16 cellular contexts compared by ENCODE assay signal in genomic region chr4:102786279-102786678, GRCh38. TPM values are rescaled to one million over a fixed set of nuclear protein-coding genes. Genes with fewer than 3 reads are reported as not detected.
DNase-seq lines count a peak whose midpoint lies in the region; ATAC-seq lines count a peak whose summit lies in the region.
"Had no signal": no experiment of that assay in that cellular context is flagged by ENCODE, and none has a peak within 500 bp of the region (broad histone marks: within the 10 kb centered on the region; RNA-seq: fewer than 3 reads in every experiment).

No MANE protein-coding gene starts in this region.

- H3K9me3 Mint-ChIP-seq in activated naive CD8-positive, alpha-beta T cell treated with anti-CD3 and anti-CD28 coated beads for 36 hours = peaks cover 9% of the 10 kb centered on the region
- H3K9me3 Mint-ChIP-seq in activated naive CD8-positive, alpha-beta T cell treated with anti-CD3 and anti-CD28 coated beads, Interleukin-2, amount 50 U/mL, for 24 hours = peaks cover 4% of the 10 kb centered on the region
- H3K9me3 Mint-ChIP-seq in activated T-helper 1 cell treated with anti-CD3 and anti-CD28 coated beads, Interleukin-12 subunit alpha, Interleukin-12 subunit beta, Interleukin-2, Interleukin-4 antibody, amounts not matched to agents 30 ng/mL and 10 ng/mL and 1 ng/mL, durations not matched to agents 14 hours and 24 hours and 36 hours = no peaks in the 10 kb centered on the region

- no peak overlapping the region for H4K91ac ChIP-seq in neuronal stem cell (ENCODE audit: low read depth, low read length, poor library complexity)

- no peaks in the 10 kb centered on the region for H3K27me3 Mint-ChIP-seq in activated naive CD8-positive, alpha-beta T cell treated with anti-CD3 and anti-CD28 coated beads for 36 hours
- no peaks in the 10 kb centered on the region for H3K27me3 Mint-ChIP-seq in activated naive CD8-positive, alpha-beta T cell treated with anti-CD3 and anti-CD28 coated beads, Interleukin-2, amount 50 U/mL, for 24 hours
- no peaks in the 10 kb centered on the region for H3K27me3 Mint-ChIP-seq in activated T-helper 1 cell treated with anti-CD3 and anti-CD28 coated beads, Interleukin-12 subunit alpha, Interleukin-12 subunit beta, Interleukin-2, Interleukin-4 antibody, amounts not matched to agents 30 ng/mL and 10 ng/mL and 1 ng/mL, durations not matched to agents 14 hours and 24 hours and 36 hours (ENCODE audit: insufficient read depth)
- H3K27me3 Mint-ChIP-seq: B cell had no signal

- no peak overlapping the region for H2BK12ac ChIP-seq in neuronal stem cell (ENCODE audit: low read length)

- H2BK120ac ChIP-seq in neuronal stem cell (ENCODE audit: low read depth, low read length) = no peak overlapping the region

- no CpG with 5 or more reads among the region's 1 CpG for WGBS in neuronal stem cell (ENCODE audit: extremely low coverage in 2 of 2, insufficient read length in 2 of 2, insufficient replicate concordance in 1 of 2), 2 donors

- peaks cover 0 to 2% of the 10 kb centered on the region in 2 donors for H3K9me3 ChIP-seq in neuronal stem cell (replicated peaks in 1 of 2; ENCODE audit: control insufficient read depth in 2 of 2, insufficient read depth in 1 of 2, low read depth in 1 of 2, low read length in 2 of 2)

- no peak overlapping the region for H3K4ac ChIP-seq in neuronal stem cell (ENCODE audit: low read length)

- no peaks in the 10 kb centered on the region for H3K27me3 ChIP-seq in neuronal stem cell (ENCODE audit: control insufficient read depth in 3 of 3, insufficient read depth in 3 of 3, low read depth in 1 of 3, low read length in 3 of 3)
- H3K27me3 ChIP-seq: BLaER1 treated with 17β-estradiol and CSF1 and Interleukin-3, amounts not matched to agents 10 nM and 100 nM had no signal

- peak overlapping the region; percentile 8 for H3K27ac Mint-ChIP-seq in activated naive CD8-positive, alpha-beta T cell treated with anti-CD3 and anti-CD28 coated beads for 36 hours
- no peak overlapping the region for H3K27ac Mint-ChIP-seq in activated naive CD8-positive, alpha-beta T cell treated with anti-CD3 and anti-CD28 coated beads, Interleukin-2, amount 50 U/mL, for 24 hours
- H3K27ac Mint-ChIP-seq in activated T-helper 1 cell treated with anti-CD3 and anti-CD28 coated beads, Interleukin-12 subunit alpha, Interleukin-12 subunit beta, Interleukin-2, Interleukin-4 antibody, amounts not matched to agents 30 ng/mL and 10 ng/mL and 1 ng/mL, durations not matched to agents 14 hours and 24 hours and 36 hours = peak overlapping the region; percentile 15
- H3K27ac Mint-ChIP-seq: B cell; CD8-positive, alpha-beta T cell; HFFc6 had no signal

- no peak overlapping the region for H2BK15ac ChIP-seq in neuronal stem cell (ENCODE audit: low read length)

- no peak overlapping the region for H3K14ac ChIP-seq in neuronal stem cell (ENCODE audit: low read length)

- H3K79me1 ChIP-seq in neuronal stem cell (ENCODE audit: low read depth, low read length) = no peaks in the 10 kb centered on the region

- intact Hi-C loops in activated T-helper 1 cell treated with anti-CD3 and anti-CD28 coated beads, Interleukin-12 subunit alpha, Interleukin-12 subunit beta, Interleukin-2, Interleukin-4 antibody, amounts not matched to agents 30 ng/mL and 10 ng/mL and 1 ng/mL, durations not matched to agents 14 hours and 24 hours and 36 hours (cut with micrococcal nuclease) = no loop called here

- H3K9ac ChIP-seq in neuronal stem cell (ENCODE audit: low read depth, low read length, poor library complexity) = peak overlapping the region; percentile 60
- H3K9ac ChIP-seq: BLaER1 treated with 17β-estradiol and CSF1 and Interleukin-3, amounts not matched to agents 10 nM and 100 nM had no signal

- DNase-seq in activated naive CD8-positive, alpha-beta T cell treated with anti-CD3 and anti-CD28 coated beads for 36 hours = no peak
- no peak for DNase-seq in activated naive CD8-positive, alpha-beta T cell treated with anti-CD3 and anti-CD28 coated beads, Interleukin-2, amount 50 U/mL, for 24 hours
- DNase-seq in OCI-M1 (lab: John Stamatoyannopoulos, UW) (peak; percentile 10), neuronal stem cell (ENCODE audit: low spot score) (no peak), retina (no peak)
- no peak for DNase-seq in activated T-helper 1 cell treated with anti-CD3 and anti-CD28 coated beads, Interleukin-12 subunit alpha, Interleukin-12 subunit beta, Interleukin-2, Interleukin-4 antibody, amounts not matched to agents 30 ng/mL and 10 ng/mL and 1 ng/mL, durations not matched to agents 14 hours and 24 hours and 36 hours (ENCODE audit: low spot score)
- DNase-seq: CD8-positive, alpha-beta T cell; COR-L47; GDM1; GOT3; H7; HFFc6 had no signal

- no peak overlapping the region for H2AK5ac ChIP-seq in neuronal stem cell (ENCODE audit: low read depth, low read length)

- no peak overlapping the region for H2BK5ac ChIP-seq in neuronal stem cell (ENCODE audit: low read length)

- H3K4me3 Mint-ChIP-seq in activated naive CD8-positive, alpha-beta T cell treated with anti-CD3 and anti-CD28 coated beads for 36 hours = no peak overlapping the region
- no peak overlapping the region for H3K4me3 Mint-ChIP-seq in activated naive CD8-positive, alpha-beta T cell treated with anti-CD3 and anti-CD28 coated beads, Interleukin-2, amount 50 U/mL, for 24 hours
- no peak overlapping the region for H3K4me3 Mint-ChIP-seq in activated T-helper 1 cell treated with anti-CD3 and anti-CD28 coated beads, Interleukin-12 subunit alpha, Interleukin-12 subunit beta, Interleukin-2, Interleukin-4 antibody, amounts not matched to agents 30 ng/mL and 10 ng/mL and 1 ng/mL, durations not matched to agents 14 hours and 24 hours and 36 hours
- H3K4me3 Mint-ChIP-seq: B cell; CD8-positive, alpha-beta T cell; HFFc6 had no signal

- no peak for ATAC-seq in activated naive CD8-positive, alpha-beta T cell treated with anti-CD3 and anti-CD28 coated beads, Interleukin-2, amount 50 U/mL, for 24 hours
- ATAC-seq in GM21576 (IDR thresholded peaks at IDR 0.05; ENCODE audit: unreplicated experiment) = no peak
- ATAC-seq: CD8-positive, alpha-beta T cell; HCT116 had no signal

- peaks cover 3% of the 10 kb centered on the region in 2 donors for H3K36me3 ChIP-seq in neuronal stem cell (replicated peaks in 1 of 2; ENCODE audit: control insufficient read depth in 2 of 2, insufficient read depth in 2 of 2, low read length in 2 of 2)

- H3K18ac ChIP-seq in neuronal stem cell (ENCODE audit: low read length) = peak overlapping the region; percentile 71

- peaks cover 18% of the 10 kb centered on the region for H3K4me1 Mint-ChIP-seq in activated naive CD8-positive, alpha-beta T cell treated with anti-CD3 and anti-CD28 coated beads for 36 hours
- H3K4me1 Mint-ChIP-seq in activated naive CD8-positive, alpha-beta T cell treated with anti-CD3 and anti-CD28 coated beads, Interleukin-2, amount 50 U/mL, for 24 hours = peaks cover 29% of the 10 kb centered on the region
- peaks cover 19% of the 10 kb centered on the region for H3K4me1 Mint-ChIP-seq in activated T-helper 1 cell treated with anti-CD3 and anti-CD28 coated beads, Interleukin-12 subunit alpha, Interleukin-12 subunit beta, Interleukin-2, Interleukin-4 antibody, amounts not matched to agents 30 ng/mL and 10 ng/mL and 1 ng/mL, durations not matched to agents 14 hours and 24 hours and 36 hours (ENCODE audit: low read depth)

- H3K23ac ChIP-seq in neuronal stem cell (ENCODE audit: low read depth, low read length, poor library complexity) = no peak overlapping the region

- H3K4me2 ChIP-seq in neuronal stem cell (ENCODE audit: insufficient read depth, low read length, poor library complexity, severe bottlenecking) = no peak overlapping the region
- H3K4me2 ChIP-seq: BLaER1 treated with 17β-estradiol and CSF1 and Interleukin-3, amounts not matched to agents 10 nM and 100 nM had no signal

- H3K4me1 ChIP-seq in neuronal stem cell (ENCODE audit: control insufficient read depth in 2 of 2, insufficient read depth in 1 of 2, low read depth in 1 of 2, low read length in 2 of 2) = no peaks in the 10 kb centered on the region

- no peak overlapping the region for H2AFZ ChIP-seq in neuronal stem cell (ENCODE audit: low read length)

- peaks cover 3% of the 10 kb centered on the region for H3K36me3 Mint-ChIP-seq in activated naive CD8-positive, alpha-beta T cell treated with anti-CD3 and anti-CD28 coated beads for 36 hours
- no peaks in the 10 kb centered on the region for H3K36me3 Mint-ChIP-seq in activated naive CD8-positive, alpha-beta T cell treated with anti-CD3 and anti-CD28 coated beads, Interleukin-2, amount 50 U/mL, for 24 hours (ENCODE audit: low read depth)
- peaks cover 2% of the 10 kb centered on the region for H3K36me3 Mint-ChIP-seq in activated T-helper 1 cell treated with anti-CD3 and anti-CD28 coated beads, Interleukin-12 subunit alpha, Interleukin-12 subunit beta, Interleukin-2, Interleukin-4 antibody, amounts not matched to agents 30 ng/mL and 10 ng/mL and 1 ng/mL, durations not matched to agents 14 hours and 24 hours and 36 hours (ENCODE audit: low read depth)

- H3K27ac ChIP-seq in neuronal stem cell (replicated peaks; ENCODE audit: low read length) = no peak overlapping the region

- no peak overlapping the region for H3K4me3 ChIP-seq in neuronal stem cell (ENCODE audit: low read length in 2 of 2)
- H3K4me3 ChIP-seq: BLaER1 treated with 17β-estradiol and CSF1 and Interleukin-3, amounts not matched to agents 10 nM and 100 nM had no signal

- no peak overlapping the region for H4K8ac ChIP-seq in neuronal stem cell (ENCODE audit: low read depth, low read length)

RNA-seq across cellular contexts. Expression of gene MANBA, which starts 25.5 kb away (rescaled TPM):
- total RNA-seq in activated naive CD8-positive, alpha-beta T cell treated with anti-CD3 and anti-CD28 coated beads for 36 hours = 1 to 10 TPM; 8.7 to 10.0 TPM
- total RNA-seq in activated T-helper 1 cell treated with anti-CD3 and anti-CD28 coated beads, Interleukin-12 subunit alpha, Interleukin-12 subunit beta, Interleukin-2, Interleukin-4 antibody, amounts not matched to agents 30 ng/mL and 10 ng/mL and 1 ng/mL, durations not matched to agents 14 hours and 24 hours and 36 hours = 7.5 and 8.0 TPM in 2 replicates
- 20.2 TPM for polyA plus RNA-seq in neuronal stem cell (2013, experiment 1 of 2)
- polyA plus RNA-seq in neuronal stem cell (2013, experiment 2 of 2) = 20.9 TPM

RNA-seq across cellular contexts. Expression of gene UBE2D3, which starts 41.1 kb away (rescaled TPM):
- total RNA-seq in activated naive CD8-positive, alpha-beta T cell treated with anti-CD3 and anti-CD28 coated beads for 36 hours = 100 to 1,000 TPM; 477 to 516 TPM
- 480 and 507 TPM in 2 replicates for total RNA-seq in activated T-helper 1 cell treated with anti-CD3 and anti-CD28 coated beads, Interleukin-12 subunit alpha, Interleukin-12 subunit beta, Interleukin-2, Interleukin-4 antibody, amounts not matched to agents 30 ng/mL and 10 ng/mL and 1 ng/mL, durations not matched to agents 14 hours and 24 hours and 36 hours
- 532 TPM for polyA plus RNA-seq in neuronal stem cell (2013, experiment 1 of 2)
- polyA plus RNA-seq in neuronal stem cell (2013, experiment 2 of 2) = 561 TPM
